In genomic region chr13:106568225-106569003, GRCh38 we compare ENCODE assay signal across 8 cellular contexts.
DNase-seq lines count a peak whose midpoint lies in the region; ATAC-seq and TF ChIP-seq lines count a peak whose summit lies in the region.

No MANE protein-coding gene starts in this region.

- peak; percentile 34 for ATAC-seq in GM18873 (IDR thresholded peaks at IDR 0.05; ENCODE audit: low FRiP score, unreplicated experiment)
- peak; percentile 30 for ATAC-seq in HG03103 (IDR thresholded peaks at IDR 0.05; ENCODE audit: low read depth, unreplicated experiment)

- peak; percentile 46 for DNase-seq in AG09309 (ENCODE audit: low read depth)
- peak; percentile 6 for DNase-seq in SW480 (ENCODE audit: low spot score)
- DNase-seq in fibroblast of the conjunctiva (ENCODE audit: low read depth) = peak; percentile 82
- no peak for DNase-seq in skeletal muscle cell (ENCODE audit: low read depth)
- no peak for DNase-seq in D341Med (ENCODE audit: low spot score)
- DNase-seq in stimulated activated CD4-positive, alpha-beta T cell treated with anti-CD3 and anti-CD28 coated beads, Interleukin-4, amount 100 ng/mL, for 24 hours = no peak

- H3K4me3 ChIP-seq in AG09309 (ENCODE audit: control insufficient read depth, low read depth, low read length) = peak overlapping the region; percentile 98
- H3K4me3 ChIP-seq in skeletal muscle cell (ENCODE audit: low read depth, low read length) = peak overlapping the region; percentile 97

- no peak for TF ChIP-seq CTCF in AG09309 (IDR thresholded peaks at IDR 0.05; ENCODE audit: control insufficient read depth, insufficient read depth, low read depth, low read length, missing control alignments)

Comparison
In these comparisons a context has a peak if more than half of its experiments do, and no peak if none do; other contexts are left out.
1. DNase-seq: peak in AG09309 (single experiment), SW480 (single experiment) and fibroblast of the conjunctiva (single experiment); none in skeletal muscle cell (single experiment), D341Med (single experiment) and stimulated activated CD4-positive, alpha-beta T cell treated with anti-CD3 and anti-CD28 coated beads, Interleukin-4, amount 100 ng/mL, for 24 hours (single experiment).